ENCODE assay signal across 33 cellular contexts in the genomic region with DNA sequence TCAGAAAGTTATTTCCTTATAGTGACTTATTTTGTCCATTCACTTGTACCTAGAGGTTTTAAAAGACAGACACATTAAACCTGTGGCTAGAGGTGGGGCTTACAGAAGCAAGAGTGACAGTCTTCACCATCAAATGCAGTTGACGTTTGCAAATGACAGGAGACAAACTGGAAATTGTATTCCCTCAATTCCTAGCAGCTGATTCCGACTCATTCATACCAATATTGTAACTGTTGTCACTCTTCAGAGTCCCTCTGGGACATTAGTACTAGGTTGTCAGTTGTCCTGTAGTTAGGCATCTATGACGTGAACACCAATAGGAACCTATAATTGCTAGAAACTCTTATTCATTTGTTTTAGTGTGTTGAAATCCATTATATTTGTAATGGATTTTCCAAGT.
DNase-seq lines count a peak whose midpoint lies in the region; ATAC-seq, FAIRE-seq and TF ChIP-seq lines count a peak whose summit lies in the region.
"Had no signal": no experiment of that assay in that cellular context is flagged by ENCODE, and none has a peak within 500 bp of the region (broad histone marks: within the 10 kb centered on the region; RNA-seq: fewer than 3 reads in every experiment).

No MANE protein-coding gene starts in this region.

- in situ Hi-C loops in HepG2 (cut with HindIII; ENCODE audit: extremely low pct_ligation_motif_present, low pct_unique_long_range_greater_than_20kb), result no loop called here

- no peaks in the 10 kb centered on the region for H3K79me2 ChIP-seq in HepG2 (ENCODE audit: insufficient read depth, low read length)
- no peaks in the 10 kb centered on the region for H3K79me2 ChIP-seq in neural cell (replicated peaks; ENCODE audit: insufficient read depth, low read length)

- H3K27me3 ChIP-seq in HepG2 (ENCODE audit: control insufficient read depth in 1 of 2, insufficient read depth in 2 of 2, low read length in 2 of 2) (no peaks in the 10 kb centered on the region), right lobe of liver (no peaks in the 10 kb centered on the region), neural cell (ENCODE audit: insufficient read depth, low read depth, low read length) (no peaks in the 10 kb centered on the region)
- H3K27me3 ChIP-seq: BE2C; BLaER1; BLaER1 treated with 17β-estradiol and CSF1 and Interleukin-3, amounts not matched to agents 10 nM and 100 nM had no signal

- no peaks in the 10 kb centered on the region for H3K27me3 Mint-ChIP-seq in immature natural killer cell (ENCODE audit: low read depth in 3 of 3)
- H3K27me3 Mint-ChIP-seq: B cell; CD4-positive, alpha-beta memory T cell; CD4-positive, alpha-beta T cell; CD4-positive, CD25-positive, alpha-beta regulatory T cell; CD8-positive, alpha-beta memory T cell had no signal

- TF ChIP-seq POLR2A in HepG2 (IDR thresholded peaks at IDR 0.05; ENCODE audit: insufficient read depth in 1 of 2, low read depth in 2 of 2, low read length in 2 of 2), result no peak
- TF ChIP-seq POLR2A in right lobe of liver (IDR thresholded peaks at IDR 0.05), result no peak

- H3K9ac ChIP-seq in HepG2 (ENCODE audit: insufficient read depth, low read depth, low read length), result no peak overlapping the region
- H3K9ac ChIP-seq in neural cell (ENCODE audit: low read length), result no peak overlapping the region
- H3K9ac ChIP-seq: BLaER1; BLaER1 treated with 17β-estradiol and CSF1 and Interleukin-3, amounts not matched to agents 10 nM and 100 nM had no signal

- TF ChIP-seq EP300 in HepG2 (IDR thresholded peaks at IDR 0.05; ENCODE audit: low read depth in 2 of 2, low read length in 2 of 2) (no peak), HepG2 (CRISPR knock-in tag; IDR thresholded peaks at IDR 0.05; ENCODE audit: borderline replicate concordance) (no peak), neural cell (conservative IDR thresholded peaks at IDR 0.05; ENCODE audit: poor library complexity, severe bottlenecking) (peak; percentile 89)

- H3K36me3 Mint-ChIP-seq in immature natural killer cell, result no peaks in the 10 kb centered on the region
- H3K36me3 Mint-ChIP-seq: CD14-positive monocyte; CD4-positive, alpha-beta memory T cell; CD4-positive, CD25-positive, alpha-beta regulatory T cell; CD8-positive, alpha-beta memory T cell; CD8-positive, alpha-beta T cell had no signal

- H2AFZ ChIP-seq in HepG2 (ENCODE audit: low read length) (no peak overlapping the region), neural cell (ENCODE audit: low read depth, low read length) (no peak overlapping the region)

- H3K36me3 ChIP-seq in HepG2 (replicated peaks in 1 of 2; ENCODE audit: control insufficient read depth in 1 of 2, insufficient read depth in 2 of 2, low read length in 2 of 2) (no peaks in the 10 kb centered on the region), right lobe of liver (no peaks in the 10 kb centered on the region), neural cell (ENCODE audit: insufficient read depth, low read length) (no peaks in the 10 kb centered on the region)
- H3K36me3 ChIP-seq: BE2C; BLaER1; BLaER1 treated with 17β-estradiol and CSF1 and Interleukin-3, amounts not matched to agents 10 nM and 100 nM had no signal

- TF ChIP-seq CTCF in HepG2 (CRISPR knock-in tag; IDR thresholded peaks at IDR 0.05), result no peak
- TF ChIP-seq CTCF in right lobe of liver (IDR thresholded peaks at IDR 0.05), result no peak
- no peak for TF ChIP-seq CTCF in neural cell (IDR thresholded peaks at IDR 0.05; ENCODE audit: poor library complexity, severe bottlenecking)

- no peak for ATAC-seq in HepG2
- ATAC-seq in right lobe of liver, result no peak
- ATAC-seq: A549; CD8-positive, alpha-beta T cell had no signal

- BruUV-seq in HepG2 (replicated peaks; lab: Mats Ljungman, UMichigan), result no TSS peak

- intact Hi-C loops in HepG2 (cut with micrococcal nuclease; ENCODE audit: unreplicated experiment), result no loop called here
- intact Hi-C loops in right lobe of liver (cut with DNase I), result no loop called here

- TF ChIP-seq RAD21 in HepG2 (CRISPR knock-in tag; IDR thresholded peaks at IDR 0.05) (no peak), neural cell (conservative IDR thresholded peaks at IDR 0.05) (no peak)

- DNase-seq in HepG2 (ENCODE audit: low spot score), result no peak
- no peak for DNase-seq in right lobe of liver
- no peak for DNase-seq in immature natural killer cell
- DNase-seq: 8988T; ACHN; AML-193; BE2C; C1 segment of cervical spinal cord; Caco-2; Calu3; CD4-positive, alpha-beta memory T cell; CD4-positive, alpha-beta T cell; CD4-positive, CD25-positive, alpha-beta regulatory T cell; CD8-positive, alpha-beta memory T cell; CD8-positive, alpha-beta T cell; COR-L47; DMS 273 treated with DMSO at 0.1 percent for 48 hours; DMS153; DMS53; DMS79; DMS79 treated with DMSO at 0.1 percent for 48 hours; DND-41; EL had no signal

- H3K27ac Mint-ChIP-seq in immature natural killer cell, result no peak overlapping the region
- H3K27ac Mint-ChIP-seq: B cell; CD14-positive monocyte; CD4-positive, alpha-beta memory T cell; CD4-positive, alpha-beta T cell; CD8-positive, alpha-beta memory T cell; CD8-positive, alpha-beta T cell had no signal

- no peaks in the 10 kb centered on the region for H3K9me2 ChIP-seq in neural cell (ENCODE audit: insufficient read depth, low read length)

- H3K27ac ChIP-seq in HepG2 (ENCODE audit: extremely low read length, insufficient read depth, low read length) (no peak overlapping the region), right lobe of liver (no peak overlapping the region), neural cell (ENCODE audit: low read length) (no peak overlapping the region)
- H3K27ac ChIP-seq: 22Rv1; A549; BLaER1; BLaER1 treated with 17β-estradiol and CSF1 and Interleukin-3, amounts not matched to agents 10 nM and 100 nM; C4-2B had no signal

- no peaks in the 10 kb centered on the region for H4K20me1 ChIP-seq in HepG2 (ENCODE audit: insufficient read depth, low read length)
- no peaks in the 10 kb centered on the region for H4K20me1 ChIP-seq in neural cell (ENCODE audit: insufficient read depth)
- H4K20me1 ChIP-seq: BLaER1; BLaER1 treated with 17β-estradiol and CSF1 and Interleukin-3, amounts not matched to agents 10 nM and 100 nM had no signal

- H3K9me3 Mint-ChIP-seq in immature natural killer cell, result peaks cover 6 to 16% (median 10%) of the 10 kb centered on the region in 6 donors

- H3K9me3 ChIP-seq in HepG2 (ENCODE audit: low read length), result peaks cover 4% of the 10 kb centered on the region
- peaks cover 0 to 2% (median 0%) of the 10 kb centered on the region in 4 donors for H3K9me3 ChIP-seq in right lobe of liver
- peaks cover 3% of the 10 kb centered on the region for H3K9me3 ChIP-seq in neural cell (ENCODE audit: low read length)
- H3K9me3 ChIP-seq: A549, BE2C, Caco-2 had no signal

- no peaks in the 10 kb centered on the region for H3K4me1 ChIP-seq in HepG2 (ENCODE audit: insufficient read depth, low read length)
- H3K4me1 ChIP-seq in right lobe of liver, result no peaks in the 10 kb centered on the region
- H3K4me1 ChIP-seq: A549, BE2C, Caco-2 had no signal

- WGBS in HepG2 (ENCODE audit: low lambda C conversion rate), result 3% methylated on average over 3 of the region's 3 CpGs
- 42% methylated on average over 3 of the region's 3 CpGs for WGBS in right lobe of liver (ENCODE audit: insufficient coverage, low coverage, low lambda C conversion rate, missing lambda C conversion rate)

- CTCF ChIA-PET in HepG2 (lab: Yijun Ruan, JAX; ENCODE audit: low intra/inter-chr PET ratio, low total read pairs), result no interaction called here

- FAIRE-seq in HepG2 (lab: Jason Lieb, UNC), result no peak
- FAIRE-seq: A204.1, A549, D721Med had no signal

- no peak overlapping the region for H3K4me3 Mint-ChIP-seq in immature natural killer cell
- H3K4me3 Mint-ChIP-seq: B cell; CD14-positive monocyte; CD4-positive, alpha-beta memory T cell; CD4-positive, alpha-beta T cell; CD4-positive, CD25-positive, alpha-beta regulatory T cell; CD8-positive, alpha-beta memory T cell; CD8-positive, alpha-beta T cell had no signal

- no peak overlapping the region for H3K4me3 ChIP-seq in HepG2 (replicated peaks in 1 of 3; ENCODE audit: insufficient read depth in 1 of 3, low read depth in 2 of 3, low read length in 3 of 3)
- H3K4me3 ChIP-seq in right lobe of liver, result no peak overlapping the region
- H3K4me3 ChIP-seq in neural cell (ENCODE audit: low read length), result no peak overlapping the region
- H3K4me3 ChIP-seq: A549; BLaER1; BLaER1 treated with 17β-estradiol and CSF1 and Interleukin-3, amounts not matched to agents 10 nM and 100 nM had no signal

- no peaks in the 10 kb centered on the region for H3K4me1 Mint-ChIP-seq in immature natural killer cell
- H3K4me1 Mint-ChIP-seq: B cell; CD14-positive monocyte; CD4-positive, alpha-beta memory T cell; CD4-positive, CD25-positive, alpha-beta regulatory T cell; CD8-positive, alpha-beta memory T cell had no signal

- H3K4me2 ChIP-seq in HepG2 (ENCODE audit: low read depth, low read length), result no peak overlapping the region
- H3K4me2 ChIP-seq in neural cell (ENCODE audit: low read length), result no peak overlapping the region
- H3K4me2 ChIP-seq: A549; BLaER1; BLaER1 treated with 17β-estradiol and CSF1 and Interleukin-3, amounts not matched to agents 10 nM and 100 nM had no signal

- POLR2A ChIA-PET in HepG2 (lab: Yijun Ruan, JAX), result no interaction called here

- peaks cover 5% of the 10 kb centered on the region for H3F3A ChIP-seq in neural cell (ENCODE audit: insufficient read depth, low read length, poor library complexity, severe bottlenecking)

TF ChIP-seq in HepG2, 621 proteins besides CTCF, POLR2A, EP300 and RAD21:
- no peak for TF ChIP-seq PPARG (CRISPR knock-in tag; conservative IDR thresholded peaks at IDR 0.05)
- peak; percentile 45; the same call in 1 of the 2 replicates for TF ChIP-seq CREB1 (IDR thresholded peaks at IDR 0.05)
- no peak for TF ChIP-seq CREB1 (CRISPR knock-in tag; IDR thresholded peaks at IDR 0.05)

TF ChIP-seq in neural cell, 6 proteins besides CTCF, POLR2A, EP300 and RAD21 (continues in another document):
- TF ChIP-seq POLR2AphosphoS5 (IDR thresholded peaks at IDR 0.05) (peak; percentile 86), SMC3 (conservative IDR thresholded peaks at IDR 0.05; ENCODE audit: poor library complexity) (no peak), TAF1 (IDR thresholded peaks at IDR 0.05; ENCODE audit: low read depth) (no peak), EZH2 (IDR thresholded peaks at IDR 0.05; ENCODE audit: borderline replicate concordance, insufficient read depth, low read length, poor library complexity, severe bottlenecking) (no peak)
